ENCODE assay signal across 8 cellular contexts in genomic region chr1:155171836-155172731, GRCh38. TPM values are rescaled to one million over a fixed set of nuclear protein-coding genes. Genes with fewer than 3 reads are reported as not detected.
A peak's percentile ranks its signal among the peaks of the same experiment; 100 is the strongest.
DNase-seq lines count a peak whose midpoint lies in the region; ATAC-seq and TF ChIP-seq lines count a peak whose summit lies in the region.

No MANE protein-coding gene starts in this region.

- DNase-seq in foreskin keratinocyte (no peak), skeletal muscle cell (ENCODE audit: low read depth) (no peak), midbrain (lab: John Stamatoyannopoulos, UW) (no peak), NCI-H2107 treated with DMSO at 0.1 percent for 48 hours (lab: John Stamatoyannopoulos, UW; ENCODE audit: unreplicated experiment) (no peak)

- H3K4me1 ChIP-seq in foreskin keratinocyte = peaks cover 5% of the 10 kb centered on the region

- peak overlapping the region; percentile 95 for H3K4me3 ChIP-seq in skeletal muscle cell (ENCODE audit: low read depth, low read length)

- H3K27ac ChIP-seq in 22Rv1 (peak overlapping the region; percentile 87), VCaP (peak overlapping the region; percentile 84), foreskin keratinocyte (peak overlapping the region; percentile 77)

- ATAC-seq in GM21723 (IDR thresholded peaks at IDR 0.05; ENCODE audit: unreplicated experiment) (peak; percentile 17), foreskin keratinocyte (no peak), HG03097 (IDR thresholded peaks at IDR 0.05; ENCODE audit: low FRiP score, unreplicated experiment) (no peak)

- TF ChIP-seq CTCF in 22Rv1 (IDR thresholded peaks at IDR 0.05) (no peak), VCaP (conservative IDR thresholded peaks at IDR 0.05) (no peak), foreskin keratinocyte (conservative IDR thresholded peaks at IDR 0.05) (no peak)

- no peaks in the 10 kb centered on the region for H3K27me3 ChIP-seq in foreskin keratinocyte

RNA-seq across cellular contexts. Expression of gene KRTCAP2, which starts 1.0 kb away (rescaled TPM):
- total RNA-seq in foreskin keratinocyte = 176 and 184 TPM in 2 replicates
- 274 and 294 TPM in 2 replicates for polyA plus RNA-seq in foreskin keratinocyte

RNA-seq across cellular contexts. Expression of gene TRIM46, which starts 1.6 kb away (rescaled TPM):
- 2.7 and 4.4 TPM in 2 replicates for total RNA-seq in foreskin keratinocyte
- 3.6 and 3.8 TPM in 2 replicates for polyA plus RNA-seq in foreskin keratinocyte

RNA-seq across cellular contexts. Expression of gene DPM3, which starts 31.8 kb away (rescaled TPM):
- total RNA-seq in foreskin keratinocyte = 37.4 and 45.2 TPM in 2 replicates
- 84.4 and 94.5 TPM in 2 replicates for polyA plus RNA-seq in foreskin keratinocyte

RNA-seq across cellular contexts. Expression of gene THBS3, which starts 35.6 kb away (rescaled TPM):
- 9.4 and 13.1 TPM in 2 replicates for total RNA-seq in foreskin keratinocyte
- 8.5 and 12.7 TPM in 2 replicates for polyA plus RNA-seq in foreskin keratinocyte

RNA-seq across cellular contexts. Expression of gene MTX1, which starts 36.4 kb away (rescaled TPM):
- total RNA-seq in foreskin keratinocyte = 71.7 and 72.2 TPM in 2 replicates
- polyA plus RNA-seq in foreskin keratinocyte = 92.6 and 97.3 TPM in 2 replicates
